Comparison of ENCODE assay signal across 24 cellular contexts in genomic region chr18:6248017-6248416, GRCh38.
"Had no signal": no experiment of that assay in that cellular context is flagged by ENCODE, and none has a peak within 500 bp of the region (broad histone marks: within the 10 kb centered on the region; RNA-seq: fewer than 3 reads in every experiment).

No MANE protein-coding gene starts in this region.

- ATAC-seq: esophagus mucosa; heart left ventricle; left colon; pancreas; sciatic nerve; stimulated activated effector memory CD8-positive, alpha-beta T cell treated with anti-CD3 and anti-CD28 coated beads, Interleukin-12 subunit alpha, Interleukin-12 subunit beta, amount 100 ng/mL, for 72 hours had no signal

- DNase-seq: activated CD4-positive, alpha-beta T cell treated with anti-CD3 and anti-CD28 coated beads for 4 hours; activated CD4-positive, alpha-beta T cell treated with anti-CD3 and anti-CD28 coated beads, Interleukin-2, amount 50 U/mL, for 4 hours; activated CD4-positive, CD25-positive, alpha-beta regulatory T cell; activated effector memory CD4-positive, alpha-beta T cell treated with anti-CD3 and anti-CD28 coated beads, Interleukin-2, amount 50 U/mL, for 16 hours; activated naive CD4-positive, alpha-beta T cell treated with anti-CD3 and anti-CD28 coated beads for 36 hours; activated naive CD8-positive, alpha-beta T cell treated with anti-CD3 and anti-CD28 coated beads, Interleukin-2, amount 10 ng/mL, durations not matched to agents 7 days and 5 days; cortex of kidney; foreskin fibroblast; heart left ventricle; hypothalamus; immature natural killer cell; kidney; left colon; mammary epithelial cell; naive B cell; nucleus accumbens; pancreas; retina; stimulated activated CD4-positive, alpha-beta T cell treated with anti-CD3 and anti-CD28 coated beads, Interleukin-12 subunit alpha, Interleukin-12 subunit beta, amount 100 ng/mL, for 4 hours; stimulated activated CD4-positive, alpha-beta T cell treated with anti-CD3 and anti-CD28 coated beads, Interleukin-4, amount 100 ng/mL, for 1 hour; trophoblast cell had no signal
